In genomic region chr15:22980189-22981136, GRCh38 we compare ENCODE assay signal across 8 cellular contexts. TPM values are rescaled to one million over a fixed set of nuclear protein-coding genes. Genes with fewer than 3 reads are reported as not detected.
A peak's percentile ranks its signal among the peaks of the same experiment; 100 is the strongest.
DNase-seq lines count a peak whose midpoint lies in the region; ATAC-seq and TF ChIP-seq lines count a peak whose summit lies in the region.

Gene CYFIP1, minus strand, starts transcription at chr15:22980368. Its CDS starts 33,083 bp downstream, at chr15:22947285.

- no peaks in the 10 kb centered on the region for H3K9me3 Mint-ChIP-seq in activated naive CD8-positive, alpha-beta T cell treated with anti-CD3 and anti-CD28 coated beads, Interleukin-2, amount 10 ng/mL, durations not matched to agents 7 days and 5 days

- no peak for TF ChIP-seq CTCF in AG10803 (conservative IDR thresholded peaks at IDR 0.05; ENCODE audit: low read length)

- no peaks in the 10 kb centered on the region for H3K27me3 ChIP-seq in neuron (ENCODE audit: insufficient read depth, low read length)

- POLR2A ChIA-PET in activated naive CD8-positive, alpha-beta T cell treated with anti-CD3 and anti-CD28 coated beads, Interleukin-2, amount 10 ng/mL, durations not matched to agents 7 days and 5 days (lab: Charles Lee), result no interaction called here

- no peaks in the 10 kb centered on the region for H3K36me3 ChIP-seq in neuron (ENCODE audit: insufficient read depth, low read length)

- H3K36me3 Mint-ChIP-seq in activated naive CD8-positive, alpha-beta T cell treated with anti-CD3 and anti-CD28 coated beads, Interleukin-2, amount 10 ng/mL, durations not matched to agents 7 days and 5 days, result no peaks in the 10 kb centered on the region

- no peak within 1 kb of the TSS for H3K27ac Mint-ChIP-seq in activated naive CD8-positive, alpha-beta T cell treated with anti-CD3 and anti-CD28 coated beads, Interleukin-2, amount 10 ng/mL, durations not matched to agents 7 days and 5 days

- TF ChIP-seq POLR2A in GM18505 (IDR thresholded peaks at IDR 0.05; ENCODE audit: borderline replicate concordance, extremely low read depth, insufficient read depth, insufficient read length), result peak; percentile 41

- H3K4me3 Mint-ChIP-seq in activated naive CD8-positive, alpha-beta T cell treated with anti-CD3 and anti-CD28 coated beads, Interleukin-2, amount 10 ng/mL, durations not matched to agents 7 days and 5 days, result peak within 1 kb of the TSS; percentile 90

- peaks cover 16% of the 10 kb centered on the region for H3K4me1 Mint-ChIP-seq in activated naive CD8-positive, alpha-beta T cell treated with anti-CD3 and anti-CD28 coated beads, Interleukin-2, amount 10 ng/mL, durations not matched to agents 7 days and 5 days

- peak within 1 kb of the TSS; percentile 93 for H3K4me3 ChIP-seq in AG10803 (ENCODE audit: low read length)
- H3K4me3 ChIP-seq in neuron (ENCODE audit: low read length), result peak within 1 kb of the TSS; percentile 90

- H2AFZ ChIP-seq in neuron (ENCODE audit: low read depth, low read length), result peak within 1 kb of the TSS; percentile 95

- peak; percentile 43 for ATAC-seq in GM18505 (IDR thresholded peaks at IDR 0.05; ENCODE audit: unreplicated experiment)
- ATAC-seq in HG03045 (IDR thresholded peaks at IDR 0.05; ENCODE audit: unreplicated experiment), result peak; percentile 80
- ATAC-seq in activated naive CD8-positive, alpha-beta T cell treated with anti-CD3 and anti-CD28 coated beads, Interleukin-2, amount 10 ng/mL, durations not matched to agents 7 days and 5 days (ENCODE audit: low read depth), result peak; percentile 49

- peaks cover 12% of the 10 kb centered on the region for H3K4me1 ChIP-seq in neuron (ENCODE audit: insufficient read depth, low read length)

- no peaks in the 10 kb centered on the region for H3K9me3 ChIP-seq in neuron (ENCODE audit: low read length)

- peak; percentile 82 for DNase-seq in AG10803 (ENCODE audit: low read depth)
- peak; percentile 50 for DNase-seq in NCI-H526 treated with DMSO at 0.1 percent for 48 hours (lab: John Stamatoyannopoulos, UW)
- DNase-seq in activated naive CD8-positive, alpha-beta T cell treated with anti-CD3 and anti-CD28 coated beads, Interleukin-2, amount 10 ng/mL, durations not matched to agents 7 days and 5 days, result peak; percentile 52
- DNase-seq in glomerular visceral epithelial cell (ENCODE audit: extremely low spot score), result peak; percentile 89
- no peak for DNase-seq in effector CD4-positive, alpha-beta T cell

- H3K27me3 Mint-ChIP-seq in activated naive CD8-positive, alpha-beta T cell treated with anti-CD3 and anti-CD28 coated beads, Interleukin-2, amount 10 ng/mL, durations not matched to agents 7 days and 5 days, result peaks cover 27% of the 10 kb centered on the region

RNA-seq across cellular contexts. Expression of gene CYFIP1, which starts in this region (rescaled TPM):
- total RNA-seq in activated naive CD8-positive, alpha-beta T cell treated with anti-CD3 and anti-CD28 coated beads, Interleukin-2, amount 10 ng/mL, durations not matched to agents 7 days and 5 days, result 10 to 100 TPM; 12.6 to 12.7 TPM
